Comparison of ENCODE assay signal across 10 cellular contexts in the genomic region with DNA sequence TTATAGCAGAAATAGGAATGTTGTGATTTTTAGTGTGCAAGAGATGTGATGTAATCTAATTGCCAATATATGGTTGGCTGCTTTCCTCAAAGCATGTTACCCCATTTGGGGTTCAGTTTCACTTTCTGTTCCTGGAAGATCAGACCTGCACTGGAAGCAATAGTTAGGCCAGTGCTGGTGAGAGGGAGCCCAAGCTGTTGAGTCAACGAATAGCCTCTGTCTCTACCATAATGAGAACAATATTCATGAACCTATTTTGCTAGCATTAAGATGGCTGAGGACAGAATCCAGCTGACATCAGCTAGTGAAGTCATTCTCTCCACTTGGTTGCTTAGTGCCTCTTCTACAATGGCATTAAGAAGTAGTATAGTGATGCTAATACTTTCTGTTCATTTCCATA.
DNase-seq lines count a peak whose midpoint lies in the region; ATAC-seq lines count a peak whose summit lies in the region.
"Had no signal": no experiment of that assay in that cellular context is flagged by ENCODE, and none has a peak within 500 bp of the region (broad histone marks: within the 10 kb centered on the region; RNA-seq: fewer than 3 reads in every experiment).

No MANE protein-coding gene starts in this region.

- no peaks in the 10 kb centered on the region for H3K79me2 ChIP-seq in GM23248 (ENCODE audit: insufficient read depth)

- H3K4me3 ChIP-seq in GM23248 = no peak overlapping the region
- peak overlapping the region; percentile 28 for H3K4me3 ChIP-seq in naive thymus-derived CD4-positive, alpha-beta T cell (ENCODE audit: low read length)
- H3K4me3 ChIP-seq: gastrocnemius medialis had no signal

- H3F3A ChIP-seq in GM23248 (ENCODE audit: insufficient read depth) = no peaks in the 10 kb centered on the region

- DNase-seq in activated CD4-positive, alpha-beta T cell treated with anti-CD3 and anti-CD28 coated beads for 4 hours = peak; percentile 24
- no peak for DNase-seq in activated CD4-positive, alpha-beta T cell treated with anti-CD3 and anti-CD28 coated beads, Interleukin-2, amount 50 U/mL, for 1 hour
- DNase-seq in GM23248 = peak; percentile 15
- DNase-seq in T-helper 2 cell treated with Interferon-gamma antibody and Interleukin-4, amounts not matched to agents 5 μg/mL and 100 μg/mL, for 36 hours (ENCODE audit: low spot score) = no peak
- DNase-seq in naive thymus-derived CD4-positive, alpha-beta T cell = peak in 4 of 9 donors; percentile 13 to 30 (median 23)
- no peak for DNase-seq in posterior vena cava (ENCODE audit: low spot score)
- no peak for DNase-seq in GDM1 (lab: John Stamatoyannopoulos, UW)
- no peak for DNase-seq in pons (ENCODE audit: low spot score)
- DNase-seq: gastrocnemius medialis, NCI-H1092 had no signal

- no peak overlapping the region for H3K27ac ChIP-seq in GM23248
- no peak overlapping the region for H3K27ac ChIP-seq in naive thymus-derived CD4-positive, alpha-beta T cell (ENCODE audit: low read depth, low read length)
- H3K27ac ChIP-seq: gastrocnemius medialis had no signal

- H3K9ac ChIP-seq in GM23248 = no peak overlapping the region

- intact Hi-C loops in naive thymus-derived CD4-positive, alpha-beta T cell (cut with micrococcal nuclease) = no loop called here
- intact Hi-C loops in posterior vena cava (cut with DNase I) = no loop called here

- 45 to 50% methylated on average over 1 of the region's 1 CpG for WGBS in GM23248 (ENCODE audit: low coverage in 1 of 2, low lambda C conversion rate in 2 of 2, missing lambda C conversion rate in 2 of 2), 2 experiments

- no peaks in the 10 kb centered on the region for H3K27me3 ChIP-seq in GM23248 (replicated peaks; ENCODE audit: insufficient read depth)
- no peaks in the 10 kb centered on the region for H3K27me3 ChIP-seq in naive thymus-derived CD4-positive, alpha-beta T cell (ENCODE audit: control insufficient read depth in 2 of 2, insufficient read depth in 2 of 2, low read length in 2 of 2)
- H3K27me3 ChIP-seq: gastrocnemius medialis had no signal

- no peaks in the 10 kb centered on the region for H3K27me3 Mint-ChIP-seq in T-helper 2 cell treated with Interferon-gamma antibody and Interleukin-4, amounts not matched to agents 5 μg/mL and 100 μg/mL, for 36 hours (ENCODE audit: low read depth)
- H3K27me3 Mint-ChIP-seq in naive thymus-derived CD4-positive, alpha-beta T cell = peaks cover 0 to 2% (median 0%) of the 10 kb centered on the region in 5 donors

- POLR2A ChIA-PET in naive thymus-derived CD4-positive, alpha-beta T cell (lab: Charles Lee) = interaction anchor here (0.6 to 2.6 kb wide), 3 partner anchors 60 to 650 kb away, joined by 3 to 9 read pairs (median 5); a partner anchor contains a TSS

- no peaks in the 10 kb centered on the region for H3K9me3 ChIP-seq in GM23248 (ENCODE audit: low read depth)
- no peaks in the 10 kb centered on the region for H3K9me3 ChIP-seq in naive thymus-derived CD4-positive, alpha-beta T cell (ENCODE audit: control insufficient read depth in 2 of 3, low read length in 3 of 3)
- H3K9me3 ChIP-seq: gastrocnemius medialis had no signal

- H3K9me2 ChIP-seq in GM23248 (ENCODE audit: insufficient read depth) = no peaks in the 10 kb centered on the region

- H3K36me3 ChIP-seq in GM23248 (ENCODE audit: low read depth) = no peaks in the 10 kb centered on the region
- H3K36me3 ChIP-seq in naive thymus-derived CD4-positive, alpha-beta T cell (ENCODE audit: control insufficient read depth in 2 of 3, insufficient read depth in 3 of 3, low read length in 3 of 3) = no peaks in the 10 kb centered on the region
- H3K36me3 ChIP-seq: gastrocnemius medialis had no signal

- H3K4me1 Mint-ChIP-seq in T-helper 2 cell treated with Interferon-gamma antibody and Interleukin-4, amounts not matched to agents 5 μg/mL and 100 μg/mL, for 36 hours (ENCODE audit: low read depth) = peaks cover 31% of the 10 kb centered on the region
- peaks cover 10 to 32% (median 30%) of the 10 kb centered on the region in 7 donors for H3K4me1 Mint-ChIP-seq in naive thymus-derived CD4-positive, alpha-beta T cell

- no peak overlapping the region for H3K27ac Mint-ChIP-seq in T-helper 2 cell treated with Interferon-gamma antibody and Interleukin-4, amounts not matched to agents 5 μg/mL and 100 μg/mL, for 36 hours
- peak overlapping the region; percentile 20 to 87 (median 58) for H3K27ac Mint-ChIP-seq in naive thymus-derived CD4-positive, alpha-beta T cell

- no peaks in the 10 kb centered on the region for H4K20me1 ChIP-seq in GM23248 (ENCODE audit: insufficient read depth)

- ATAC-seq in naive thymus-derived CD4-positive, alpha-beta T cell = peak; percentile 59
- ATAC-seq: gastrocnemius medialis had no signal

- no peak overlapping the region for H3K4me2 ChIP-seq in GM23248 (ENCODE audit: unreplicated experiment)

- H3K9me3 Mint-ChIP-seq in T-helper 2 cell treated with Interferon-gamma antibody and Interleukin-4, amounts not matched to agents 5 μg/mL and 100 μg/mL, for 36 hours = peaks cover 16% of the 10 kb centered on the region
- peaks cover 5 to 27% (median 18%) of the 10 kb centered on the region in 11 donors for H3K9me3 Mint-ChIP-seq in naive thymus-derived CD4-positive, alpha-beta T cell

- peak overlapping the region; percentile 5 for H3K4me3 Mint-ChIP-seq in T-helper 2 cell treated with Interferon-gamma antibody and Interleukin-4, amounts not matched to agents 5 μg/mL and 100 μg/mL, for 36 hours
- peak overlapping the region; percentile 21 to 79 (median 66) for H3K4me3 Mint-ChIP-seq in naive thymus-derived CD4-positive, alpha-beta T cell

- no peaks in the 10 kb centered on the region for H3K36me3 Mint-ChIP-seq in T-helper 2 cell treated with Interferon-gamma antibody and Interleukin-4, amounts not matched to agents 5 μg/mL and 100 μg/mL, for 36 hours (ENCODE audit: low read depth)
- H3K36me3 Mint-ChIP-seq in naive thymus-derived CD4-positive, alpha-beta T cell = peaks cover 8 to 13% (median 13%) of the 10 kb centered on the region in 5 donors

- peak overlapping the region; percentile 33; the same call in 1 of the 2 replicates for H2AFZ ChIP-seq in GM23248

- CTCF ChIA-PET in naive thymus-derived CD4-positive, alpha-beta T cell (lab: Charles Lee) = interaction anchor here (0.6 to 1.2 kb wide), 3 partner anchors 16 to 697 kb away, joined by 3 to 4 read pairs (median 3); no protein-coding TSS in a partner anchor

- H3K4me1 ChIP-seq in GM23248 (ENCODE audit: insufficient read depth) = no peaks in the 10 kb centered on the region
- H3K4me1 ChIP-seq in naive thymus-derived CD4-positive, alpha-beta T cell (ENCODE audit: control insufficient read depth in 2 of 2, insufficient read depth in 2 of 2, low read length in 2 of 2) = no peaks in the 10 kb centered on the region
- H3K4me1 ChIP-seq: gastrocnemius medialis had no signal

- in situ Hi-C loops in GM23248 (cut with MboI) = no loop called here

Comparison
In these comparisons a context has a peak if more than half of its experiments do, and no peak if none do; other contexts are left out.
1. DNase-seq: peak in activated CD4-positive, alpha-beta T cell treated with anti-CD3 and anti-CD28 coated beads for 4 hours (2 of 2) and GM23248 (single experiment); none in activated CD4-positive, alpha-beta T cell treated with anti-CD3 and anti-CD28 coated beads, Interleukin-2, amount 50 U/mL, for 1 hour (single experiment), T-helper 2 cell treated with Interferon-gamma antibody and Interleukin-4, amounts not matched to agents 5 μg/mL and 100 μg/mL, for 36 hours (single experiment), posterior vena cava (single experiment), GDM1 (single experiment) and pons (single experiment).